Comparison of ENCODE assay signal across 8 cellular contexts in the genomic region with DNA sequence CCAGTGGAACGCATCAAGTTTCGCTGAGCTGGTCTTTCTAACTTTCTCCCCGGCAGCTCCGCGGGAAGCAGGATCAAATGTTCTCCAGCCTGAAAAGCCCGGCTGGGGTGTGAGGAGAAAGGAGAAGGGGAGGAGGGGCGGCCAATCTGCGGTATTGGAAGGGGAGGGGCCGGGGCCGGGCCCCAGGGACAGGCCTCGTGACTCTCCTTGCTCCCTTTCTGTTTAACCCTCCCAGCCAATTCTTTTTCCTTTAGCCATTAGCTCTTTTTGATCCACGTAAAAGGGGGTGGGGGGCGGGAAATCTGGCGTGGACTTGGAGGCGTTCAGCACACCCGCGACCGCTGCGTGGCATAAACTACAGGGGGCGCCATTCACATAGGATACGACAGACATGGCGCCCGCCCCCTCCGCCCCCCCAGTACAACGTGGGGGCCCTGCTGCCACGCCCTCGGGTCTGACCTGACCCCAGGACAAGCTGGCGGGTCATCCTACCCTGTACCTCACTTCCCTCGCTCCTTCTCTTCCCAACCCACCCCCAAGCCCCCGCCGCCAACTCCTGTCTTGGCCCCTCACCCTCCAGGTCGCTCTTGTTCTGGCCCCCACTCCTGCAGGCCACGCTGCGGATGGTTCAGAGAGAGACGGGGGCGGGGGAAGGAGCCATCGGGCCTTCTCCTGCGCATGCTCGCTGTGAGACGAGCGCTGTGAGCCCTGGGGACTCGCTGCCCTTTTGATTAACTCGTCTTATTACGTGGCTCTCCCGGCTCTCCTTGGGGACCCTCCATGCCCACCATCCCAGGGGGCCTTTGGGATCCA. TPM values are rescaled to one million over a fixed set of nuclear protein-coding genes. Genes with fewer than 3 reads are reported as not detected.
DNase-seq lines count a peak whose midpoint lies in the region; ATAC-seq and TF ChIP-seq lines count a peak whose summit lies in the region.

No MANE protein-coding gene starts in this region.

- peak; percentile 69 for DNase-seq in T1000 (lab: John Stamatoyannopoulos, UW)
- DNase-seq in astrocyte of the spinal cord (ENCODE audit: low read depth, low spot score) = peak; percentile 87
- no peak for DNase-seq in iPS DF 6.9 (ENCODE audit: low read depth, low spot score)
- DNase-seq in sciatic nerve (ENCODE audit: low spot score) = peak; percentile 94
- DNase-seq in A172 (ENCODE audit: low spot score) = no peak
- DNase-seq in cortex of kidney (lab: John Stamatoyannopoulos, UW) = no peak

- intact Hi-C loops in sciatic nerve (cut with DNase I) = no loop called here

- no peaks in the 10 kb centered on the region for H3K36me3 ChIP-seq in iPS DF 6.9 (ENCODE audit: control insufficient read depth, insufficient read depth, low read length)

- no peaks in the 10 kb centered on the region for H3K9me3 ChIP-seq in iPS DF 6.9 (ENCODE audit: control insufficient read depth, insufficient read depth, low read length)

- peaks cover 3% of the 10 kb centered on the region for H3K4me1 ChIP-seq in iPS DF 6.9 (ENCODE audit: control insufficient read depth, insufficient read depth, low read length)

- ATAC-seq in HG03460 (IDR thresholded peaks at IDR 0.05; ENCODE audit: unreplicated experiment) = peak; percentile 57
- ATAC-seq in sciatic nerve = peak; percentile 94

- H3K4me3 ChIP-seq in astrocyte of the spinal cord (ENCODE audit: low read depth, low read length) = peak overlapping the region; percentile 38
- peak overlapping the region; percentile 39; the same call in 1 of the 2 replicates for H3K4me3 ChIP-seq in iPS DF 6.9 (ENCODE audit: low read length)

- in situ Hi-C loops in astrocyte of the spinal cord (cut with HindIII; ENCODE audit: low sequenced_read_pairs) = no loop called here

- peak; percentile 79 for TF ChIP-seq CTCF in GM12874 (IDR thresholded peaks at IDR 0.05; ENCODE audit: insufficient read depth, low read depth, low read length)
- TF ChIP-seq CTCF in astrocyte of the spinal cord (IDR thresholded peaks at IDR 0.05; ENCODE audit: low read depth, low read length) = peak; percentile 68

- peaks cover 15% of the 10 kb centered on the region for H3K27me3 ChIP-seq in iPS DF 6.9 (ENCODE audit: control insufficient read depth, insufficient read depth, low read length)

- H3K27ac ChIP-seq in iPS DF 6.9 (ENCODE audit: low read length) = no peak overlapping the region

- WGBS in iPS DF 6.9 (ENCODE audit: insufficient coverage, insufficient read length) = no CpG with 5 or more reads among the region's 45 CpGs

RNA-seq across cellular contexts. Expression of a gene that starts 7.8 kb away (rescaled TPM):
- total RNA-seq in sciatic nerve = 13.8 TPM
- 5.8 and 10.0 TPM in 2 replicates for total RNA-seq in A172 (2014; rRNA removed; shearing (Covaris generic))

Comparison
In these comparisons a context has a peak if more than half of its experiments do, and no peak if none do; other contexts are left out.
1. DNase-seq: peak in T1000 (single experiment), astrocyte of the spinal cord (single experiment) and sciatic nerve (single experiment); none in iPS DF 6.9 (single experiment), A172 (single experiment) and cortex of kidney (single experiment).